2 cellular contexts compared by ENCODE assay signal in the genomic region with DNA sequence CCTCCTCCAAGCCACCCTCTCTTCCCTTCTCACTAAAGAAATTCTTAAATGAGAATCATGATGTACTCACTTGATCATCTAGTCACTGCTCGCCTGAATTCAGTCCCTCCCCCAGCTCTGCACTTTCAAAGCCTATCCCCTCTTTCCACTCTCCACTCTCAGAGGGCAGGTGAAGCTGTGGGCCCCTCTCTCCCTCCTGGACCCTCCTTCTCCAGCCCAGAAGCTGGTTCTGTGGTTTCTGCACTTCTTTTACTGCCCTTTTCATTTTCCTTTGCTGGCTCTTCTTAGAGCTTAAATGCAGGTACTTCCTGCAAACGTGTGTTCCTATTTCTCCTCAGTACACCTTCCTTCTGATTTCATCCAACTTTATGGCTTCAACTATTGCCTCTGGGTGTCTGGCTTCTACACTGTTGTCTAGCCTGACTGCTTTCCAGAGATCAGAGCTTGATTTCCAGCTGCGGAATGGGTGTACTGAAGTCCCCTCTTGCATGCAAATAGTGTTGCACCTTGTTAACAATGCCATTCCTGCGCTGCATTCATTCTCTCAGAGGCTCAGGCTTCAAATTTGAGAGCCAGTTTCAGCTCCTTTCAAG.
TF ChIP-seq lines count a peak whose summit lies in the region.

No MANE protein-coding gene starts in this region.

TF ChIP-seq in A549, 52 proteins besides CTCF, POLR2A, EP300 and RAD21:
- TF ChIP-seq NFE2L2 (conservative IDR thresholded peaks at IDR 0.05; ENCODE audit: low read length) (no peak), SREBF2 (IDR thresholded peaks at IDR 0.05) (no peak), HOXA7 (CRISPR knock-in tag; IDR thresholded peaks at IDR 0.05) (no peak), RFX5 (IDR thresholded peaks at IDR 0.05) (no peak), RNF2 (IDR thresholded peaks at IDR 0.05; ENCODE audit: borderline replicate concordance, low read depth) (no peak), MAFK (IDR thresholded peaks at IDR 0.05; ENCODE audit: partially characterized antibody) (no peak), POLR2AphosphoS2 (conservative IDR thresholded peaks at IDR 0.05; ENCODE audit: low read length) (no peak), HOXB5 (CRISPR knock-in tag; IDR thresholded peaks at IDR 0.05) (no peak), BHLHE40 (IDR thresholded peaks at IDR 0.05; ENCODE audit: low read depth, low read length) (no peak), ESRRA (IDR thresholded peaks at IDR 0.05; ENCODE audit: borderline replicate concordance, low read length) (no peak), HOXB13 (CRISPR knock-in tag; IDR thresholded peaks at IDR 0.05; ENCODE audit: low read depth) (no peak), TP53 (CRISPR knock-in tag; IDR thresholded peaks at IDR 0.05) (no peak), EHF (CRISPR knock-in tag; IDR thresholded peaks at IDR 0.05) (no peak), CBX2 (IDR thresholded peaks at IDR 0.05; ENCODE audit: borderline replicate concordance, low read depth) (no peak), CHD4 (IDR thresholded peaks at IDR 0.05; ENCODE audit: borderline replicate concordance) (no peak)
- TF ChIP-seq, protein P1, sequence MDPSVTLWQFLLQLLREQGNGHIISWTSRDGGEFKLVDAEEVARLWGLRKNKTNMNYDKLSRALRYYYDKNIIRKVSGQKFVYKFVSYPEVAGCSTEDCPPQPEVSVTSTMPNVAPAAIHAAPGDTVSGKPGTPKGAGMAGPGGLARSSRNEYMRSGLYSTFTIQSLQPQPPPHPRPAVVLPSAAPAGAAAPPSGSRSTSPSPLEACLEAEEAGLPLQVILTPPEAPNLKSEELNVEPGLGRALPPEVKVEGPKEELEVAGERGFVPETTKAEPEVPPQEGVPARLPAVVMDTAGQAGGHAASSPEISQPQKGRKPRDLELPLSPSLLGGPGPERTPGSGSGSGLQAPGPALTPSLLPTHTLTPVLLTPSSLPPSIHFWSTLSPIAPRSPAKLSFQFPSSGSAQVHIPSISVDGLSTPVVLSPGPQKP (IDR thresholded peaks at IDR 0.05; ENCODE audit: low read depth, low read length): no peak
- TF ChIP-seq, protein P2, sequence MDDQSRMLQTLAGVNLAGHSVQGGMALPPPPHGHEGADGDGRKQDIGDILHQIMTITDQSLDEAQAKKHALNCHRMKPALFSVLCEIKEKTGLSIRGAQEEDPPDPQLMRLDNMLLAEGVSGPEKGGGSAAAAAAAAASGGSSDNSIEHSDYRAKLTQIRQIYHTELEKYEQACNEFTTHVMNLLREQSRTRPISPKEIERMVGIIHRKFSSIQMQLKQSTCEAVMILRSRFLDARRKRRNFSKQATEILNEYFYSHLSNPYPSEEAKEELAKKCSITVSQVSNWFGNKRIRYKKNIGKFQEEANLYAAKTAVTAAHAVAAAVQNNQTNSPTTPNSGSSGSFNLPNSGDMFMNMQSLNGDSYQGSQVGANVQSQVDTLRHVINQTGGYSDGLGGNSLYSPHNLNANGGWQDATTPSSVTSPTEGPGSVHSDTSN (IDR thresholded peaks at IDR 0.05): no peak
- TF ChIP-seq, protein P3, sequence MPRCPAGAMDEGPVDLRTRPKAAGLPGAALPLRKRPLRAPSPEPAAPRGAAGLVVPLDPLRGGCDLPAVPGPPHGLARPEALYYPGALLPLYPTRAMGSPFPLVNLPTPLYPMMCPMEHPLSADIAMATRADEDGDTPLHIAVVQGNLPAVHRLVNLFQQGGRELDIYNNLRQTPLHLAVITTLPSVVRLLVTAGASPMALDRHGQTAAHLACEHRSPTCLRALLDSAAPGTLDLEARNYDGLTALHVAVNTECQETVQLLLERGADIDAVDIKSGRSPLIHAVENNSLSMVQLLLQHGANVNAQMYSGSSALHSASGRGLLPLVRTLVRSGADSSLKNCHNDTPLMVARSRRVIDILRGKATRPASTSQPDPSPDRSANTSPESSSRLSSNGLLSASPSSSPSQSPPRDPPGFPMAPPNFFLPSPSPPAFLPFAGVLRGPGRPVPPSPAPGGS (IDR thresholded peaks at IDR 0.05): no peak
- TF ChIP-seq, protein P4, sequence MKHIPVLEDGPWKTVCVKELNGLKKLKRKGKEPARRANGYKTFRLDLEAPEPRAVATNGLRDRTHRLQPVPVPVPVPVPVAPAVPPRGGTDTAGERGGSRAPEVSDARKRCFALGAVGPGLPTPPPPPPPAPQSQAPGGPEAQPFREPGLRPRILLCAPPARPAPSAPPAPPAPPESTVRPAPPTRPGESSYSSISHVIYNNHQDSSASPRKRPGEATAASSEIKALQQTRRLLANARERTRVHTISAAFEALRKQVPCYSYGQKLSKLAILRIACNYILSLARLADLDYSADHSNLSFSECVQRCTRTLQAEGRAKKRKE (CRISPR knock-in tag; IDR thresholded peaks at IDR 0.05; ENCODE audit: low read depth): no peak
- TF ChIP-seq, protein P5, sequence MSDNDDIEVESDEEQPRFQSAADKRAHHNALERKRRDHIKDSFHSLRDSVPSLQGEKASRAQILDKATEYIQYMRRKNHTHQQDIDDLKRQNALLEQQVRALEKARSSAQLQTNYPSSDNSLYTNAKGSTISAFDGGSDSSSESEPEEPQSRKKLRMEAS (IDR thresholded peaks at IDR 0.05): no peak

TF ChIP-seq in GM23338, 12 proteins besides CTCF, POLR2A, EP300 and RAD21:
- no peak for TF ChIP-seq EZH2phosphoT487 (IDR thresholded peaks at IDR 0.05; ENCODE audit: unreplicated experiment)
- TF ChIP-seq, protein P6, sequence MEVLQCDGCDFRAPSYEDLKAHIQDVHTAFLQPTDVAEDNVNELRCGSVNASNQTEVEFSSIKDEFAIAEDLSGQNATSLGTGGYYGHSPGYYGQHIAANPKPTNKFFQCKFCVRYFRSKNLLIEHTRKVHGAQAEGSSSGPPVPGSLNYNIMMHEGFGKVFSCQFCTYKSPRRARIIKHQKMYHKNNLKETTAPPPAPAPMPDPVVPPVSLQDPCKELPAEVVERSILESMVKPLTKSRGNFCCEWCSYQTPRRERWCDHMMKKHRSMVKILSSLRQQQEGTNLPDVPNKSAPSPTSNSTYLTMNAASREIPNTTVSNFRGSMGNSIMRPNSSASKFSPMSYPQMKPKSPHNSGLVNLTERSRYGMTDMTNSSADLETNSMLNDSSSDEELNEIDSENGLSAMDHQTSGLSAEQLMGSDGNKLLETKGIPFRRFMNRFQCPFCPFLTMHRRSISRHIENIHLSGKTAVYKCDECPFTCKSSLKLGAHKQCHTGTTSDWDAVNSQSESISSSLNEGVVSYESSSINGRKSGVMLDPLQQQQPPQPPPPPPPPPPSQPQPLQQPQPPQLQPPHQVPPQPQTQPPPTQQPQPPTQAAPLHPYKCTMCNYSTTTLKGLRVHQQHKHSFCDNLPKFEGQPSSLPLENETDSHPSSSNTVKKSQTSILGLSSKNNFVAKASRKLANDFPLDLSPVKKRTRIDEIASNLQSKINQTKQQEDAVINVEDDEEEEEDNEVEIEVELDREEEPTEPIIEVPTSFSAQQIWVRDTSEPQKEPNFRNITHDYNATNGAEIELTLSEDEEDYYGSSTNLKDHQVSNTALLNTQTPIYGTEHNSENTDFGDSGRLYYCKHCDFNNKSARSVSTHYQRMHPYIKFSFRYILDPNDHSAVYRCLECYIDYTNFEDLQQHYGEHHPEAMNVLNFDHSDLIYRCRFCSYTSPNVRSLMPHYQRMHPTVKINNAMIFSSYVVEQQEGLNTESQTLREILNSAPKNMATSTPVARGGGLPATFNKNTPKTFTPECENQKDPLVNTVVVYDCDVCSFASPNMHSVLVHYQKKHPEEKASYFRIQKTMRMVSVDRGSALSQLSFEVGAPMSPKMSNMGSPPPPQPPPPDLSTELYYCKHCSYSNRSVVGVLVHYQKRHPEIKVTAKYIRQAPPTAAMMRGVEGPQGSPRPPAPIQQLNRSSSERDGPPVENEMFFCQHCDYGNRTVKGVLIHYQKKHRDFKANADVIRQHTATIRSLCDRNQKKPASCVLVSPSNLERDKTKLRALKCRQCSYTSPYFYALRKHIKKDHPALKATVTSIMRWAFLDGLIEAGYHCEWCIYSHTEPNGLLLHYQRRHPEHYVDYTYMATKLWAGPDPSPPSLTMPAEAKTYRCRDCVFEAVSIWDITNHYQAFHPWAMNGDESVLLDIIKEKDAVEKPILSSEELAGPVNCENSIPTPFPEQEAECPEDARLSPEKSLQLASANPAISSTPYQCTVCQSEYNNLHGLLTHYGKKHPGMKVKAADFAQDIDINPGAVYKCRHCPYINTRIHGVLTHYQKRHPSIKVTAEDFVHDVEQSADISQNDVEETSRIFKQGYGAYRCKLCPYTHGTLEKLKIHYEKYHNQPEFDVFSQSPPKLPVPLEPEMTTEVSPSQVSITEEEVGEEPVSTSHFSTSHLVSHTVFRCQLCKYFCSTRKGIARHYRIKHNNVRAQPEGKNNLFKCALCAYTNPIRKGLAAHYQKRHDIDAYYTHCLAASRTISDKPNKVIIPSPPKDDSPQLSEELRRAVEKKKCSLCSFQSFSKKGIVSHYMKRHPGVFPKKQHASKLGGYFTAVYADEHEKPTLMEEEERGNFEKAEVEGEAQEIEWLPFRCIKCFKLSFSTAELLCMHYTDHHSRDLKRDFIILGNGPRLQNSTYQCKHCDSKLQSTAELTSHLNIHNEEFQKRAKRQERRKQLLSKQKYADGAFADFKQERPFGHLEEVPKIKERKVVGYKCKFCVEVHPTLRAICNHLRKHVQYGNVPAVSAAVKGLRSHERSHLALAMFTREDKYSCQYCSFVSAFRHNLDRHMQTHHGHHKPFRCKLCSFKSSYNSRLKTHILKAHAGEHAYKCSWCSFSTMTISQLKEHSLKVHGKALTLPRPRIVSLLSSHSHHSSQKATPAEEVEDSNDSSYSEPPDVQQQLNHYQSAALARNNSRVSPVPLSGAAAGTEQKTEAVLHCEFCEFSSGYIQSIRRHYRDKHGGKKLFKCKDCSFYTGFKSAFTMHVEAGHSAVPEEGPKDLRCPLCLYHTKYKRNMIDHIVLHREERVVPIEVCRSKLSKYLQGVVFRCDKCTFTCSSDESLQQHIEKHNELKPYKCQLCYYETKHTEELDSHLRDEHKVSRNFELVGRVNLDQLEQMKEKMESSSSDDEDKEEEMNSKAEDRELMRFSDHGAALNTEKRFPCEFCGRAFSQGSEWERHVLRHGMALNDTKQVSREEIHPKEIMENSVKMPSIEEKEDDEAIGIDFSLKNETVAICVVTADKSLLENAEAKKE (CRISPR knock-in tag; IDR thresholded peaks at IDR 0.05): no peak
- TF ChIP-seq NANOG (IDR thresholded peaks at IDR 0.05; ENCODE audit: borderline replicate concordance): no peak
- TF ChIP-seq, protein P7, sequence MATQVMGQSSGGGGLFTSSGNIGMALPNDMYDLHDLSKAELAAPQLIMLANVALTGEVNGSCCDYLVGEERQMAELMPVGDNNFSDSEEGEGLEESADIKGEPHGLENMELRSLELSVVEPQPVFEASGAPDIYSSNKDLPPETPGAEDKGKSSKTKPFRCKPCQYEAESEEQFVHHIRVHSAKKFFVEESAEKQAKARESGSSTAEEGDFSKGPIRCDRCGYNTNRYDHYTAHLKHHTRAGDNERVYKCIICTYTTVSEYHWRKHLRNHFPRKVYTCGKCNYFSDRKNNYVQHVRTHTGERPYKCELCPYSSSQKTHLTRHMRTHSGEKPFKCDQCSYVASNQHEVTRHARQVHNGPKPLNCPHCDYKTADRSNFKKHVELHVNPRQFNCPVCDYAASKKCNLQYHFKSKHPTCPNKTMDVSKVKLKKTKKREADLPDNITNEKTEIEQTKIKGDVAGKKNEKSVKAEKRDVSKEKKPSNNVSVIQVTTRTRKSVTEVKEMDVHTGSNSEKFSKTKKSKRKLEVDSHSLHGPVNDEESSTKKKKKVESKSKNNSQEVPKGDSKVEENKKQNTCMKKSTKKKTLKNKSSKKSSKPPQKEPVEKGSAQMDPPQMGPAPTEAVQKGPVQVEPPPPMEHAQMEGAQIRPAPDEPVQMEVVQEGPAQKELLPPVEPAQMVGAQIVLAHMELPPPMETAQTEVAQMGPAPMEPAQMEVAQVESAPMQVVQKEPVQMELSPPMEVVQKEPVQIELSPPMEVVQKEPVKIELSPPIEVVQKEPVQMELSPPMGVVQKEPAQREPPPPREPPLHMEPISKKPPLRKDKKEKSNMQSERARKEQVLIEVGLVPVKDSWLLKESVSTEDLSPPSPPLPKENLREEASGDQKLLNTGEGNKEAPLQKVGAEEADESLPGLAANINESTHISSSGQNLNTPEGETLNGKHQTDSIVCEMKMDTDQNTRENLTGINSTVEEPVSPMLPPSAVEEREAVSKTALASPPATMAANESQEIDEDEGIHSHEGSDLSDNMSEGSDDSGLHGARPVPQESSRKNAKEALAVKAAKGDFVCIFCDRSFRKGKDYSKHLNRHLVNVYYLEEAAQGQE (IDR thresholded peaks at IDR 0.05; ENCODE audit: unreplicated experiment): no peak
- no peak for TF ChIP-seq POLR2AphosphoS5 (IDR thresholded peaks at IDR 0.05; ENCODE audit: low read depth)
- no peak for TF ChIP-seq STAT1 (IDR thresholded peaks at IDR 0.05; ENCODE audit: unreplicated experiment)
